ENCODE assay signal across 7 cellular contexts in genomic region chrX:99933865-99934264, GRCh38.
"Had no signal": no experiment of that assay in that cellular context is flagged by ENCODE, and none has a peak within 500 bp of the region (broad histone marks: within the 10 kb centered on the region; RNA-seq: fewer than 3 reads in every experiment).

No MANE protein-coding gene starts in this region.

- H3K27me3 Mint-ChIP-seq: IgD-negative memory B cell had no signal

- H3K4me3 Mint-ChIP-seq: IgD-negative memory B cell had no signal

- H3K27ac ChIP-seq: HL-60 had no signal

- FAIRE-seq: HepG2, HTR-8/SVneo, K562 had no signal

- H3K36me3 Mint-ChIP-seq: IgD-negative memory B cell had no signal

- H3K27ac Mint-ChIP-seq: IgD-negative memory B cell had no signal

- H3K4me1 Mint-ChIP-seq: IgD-negative memory B cell had no signal

- H3K4me3 ChIP-seq: K562 had no signal

- H3K9me3 Mint-ChIP-seq: IgD-negative memory B cell had no signal

- DNase-seq: IMR-90, KBM-7 had no signal

- ATAC-seq: HepG2, K562 had no signal
